In the genomic region with DNA sequence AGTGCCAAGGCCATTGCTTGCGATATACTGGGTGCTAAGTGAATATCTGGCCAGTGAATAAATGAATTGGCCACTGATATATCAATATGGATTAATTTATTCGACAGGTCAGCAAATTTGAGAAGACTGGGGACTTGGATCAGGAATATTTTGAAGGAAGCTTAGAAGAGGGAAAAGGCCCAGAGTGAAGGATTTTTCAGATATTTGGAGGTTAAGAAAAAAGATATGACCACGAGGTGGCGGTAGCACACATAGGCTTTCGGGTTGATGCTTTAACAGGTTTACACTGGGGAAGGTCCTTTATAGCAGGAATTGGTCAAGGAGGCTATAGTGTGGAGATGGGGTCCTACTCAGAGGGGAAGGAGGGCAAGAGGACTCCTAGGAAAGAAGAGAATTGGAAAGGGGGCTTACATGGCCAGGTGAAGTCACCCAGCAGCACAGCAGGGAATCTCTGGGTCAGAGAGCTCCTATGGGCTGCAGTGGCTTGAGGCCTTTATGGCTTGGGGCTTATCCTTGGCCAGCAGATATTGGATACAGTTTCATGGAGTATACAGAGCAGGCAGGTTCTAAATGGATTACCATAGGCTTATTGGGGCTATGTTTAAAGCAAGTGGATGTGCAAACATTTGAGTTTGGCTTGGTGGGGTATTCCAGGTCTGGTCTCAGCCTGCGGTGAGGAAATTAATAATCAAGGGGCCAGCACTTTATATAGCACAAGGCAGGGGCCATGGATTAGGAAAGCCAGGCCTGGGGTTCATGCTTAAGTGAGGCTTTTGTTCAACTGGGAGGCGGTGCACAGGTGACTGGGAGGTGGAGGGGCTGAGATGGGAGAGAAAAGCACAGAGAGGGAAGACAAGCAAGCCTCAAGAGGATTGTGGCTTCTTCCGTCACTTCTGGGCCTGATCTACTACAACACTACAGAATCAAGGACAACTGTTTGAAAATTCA, we compare ENCODE assay signal across 7 cellular contexts. TPM values are rescaled to one million over a fixed set of nuclear protein-coding genes. Genes with fewer than 3 reads are reported as not detected.
DNase-seq lines count a peak whose midpoint lies in the region; ATAC-seq lines count a peak whose summit lies in the region.

No MANE protein-coding gene starts in this region.

- no peaks in the 10 kb centered on the region for H3K27me3 Mint-ChIP-seq in dendritic cell treated with granulocyte-macrophage colony-stimulating factor and Interleukin-4, amounts not matched to agents 40 ng/mL and 50 ng/mL, for 4 days

- H2AK5ac ChIP-seq in mesendoderm (ENCODE audit: low read length), result no peak overlapping the region

- H3K27ac ChIP-seq in mesendoderm (ENCODE audit: low read depth, low read length), result no peak overlapping the region

- no peaks in the 10 kb centered on the region for H3K36me3 ChIP-seq in mesendoderm (ENCODE audit: control insufficient read depth, insufficient read depth, low read length)

- peaks cover 25% of the 10 kb centered on the region for H3K36me3 Mint-ChIP-seq in dendritic cell treated with granulocyte-macrophage colony-stimulating factor and Interleukin-4, amounts not matched to agents 40 ng/mL and 50 ng/mL, for 4 days (ENCODE audit: low read depth)

- no CpG with 5 or more reads among the region's 8 CpGs for WGBS in mesendoderm (ENCODE audit: extremely low coverage, insufficient coverage, low lambda C conversion rate)

- no peaks in the 10 kb centered on the region for H3K79me2 ChIP-seq in mesendoderm (ENCODE audit: control insufficient read depth, insufficient read depth, low read length)

- no peak overlapping the region for H2BK15ac ChIP-seq in mesendoderm (replicated peaks; ENCODE audit: low read depth)

- ATAC-seq in GM18907 (IDR thresholded peaks at IDR 0.05; ENCODE audit: unreplicated experiment), result no peak
- no peak for ATAC-seq in HG03342 (IDR thresholded peaks at IDR 0.05; ENCODE audit: unreplicated experiment)

- no peak overlapping the region for H2BK120ac ChIP-seq in mesendoderm (ENCODE audit: low read depth, low read length)

- no peak overlapping the region for H2BK5ac ChIP-seq in mesendoderm (ENCODE audit: low read length)

- H3K27ac Mint-ChIP-seq in dendritic cell treated with granulocyte-macrophage colony-stimulating factor and Interleukin-4, amounts not matched to agents 40 ng/mL and 50 ng/mL, for 4 days, result peak overlapping the region; percentile 9

- no peak overlapping the region for H3K18ac ChIP-seq in mesendoderm (ENCODE audit: low read length)

- H3K56ac ChIP-seq in mesendoderm (ENCODE audit: low read length), result no peak overlapping the region

- H3K9ac ChIP-seq in mesendoderm (ENCODE audit: low read length), result no peak overlapping the region

- no peak overlapping the region for H4K8ac ChIP-seq in mesendoderm (ENCODE audit: low read depth, low read length)

- no peaks in the 10 kb centered on the region for H3K4me1 ChIP-seq in mesendoderm (ENCODE audit: control insufficient read depth, low read depth, low read length)

- no peak overlapping the region for H3K4me2 ChIP-seq in mesendoderm (ENCODE audit: low read length)

- intact Hi-C loops in dendritic cell treated with granulocyte-macrophage colony-stimulating factor and Interleukin-4, amounts not matched to agents 40 ng/mL and 50 ng/mL, for 4 days (cut with micrococcal nuclease), result loop anchor here (1.0 to 5.0 kb wide), 4 partner anchors 35 to 255 kb away; a partner anchor contains a TSS

- H3K23ac ChIP-seq in mesendoderm (ENCODE audit: low read length), result no peak overlapping the region

- no peaks in the 10 kb centered on the region for H3K9me3 Mint-ChIP-seq in dendritic cell treated with granulocyte-macrophage colony-stimulating factor and Interleukin-4, amounts not matched to agents 40 ng/mL and 50 ng/mL, for 4 days

- H3K79me1 ChIP-seq in mesendoderm (ENCODE audit: low read length), result no peaks in the 10 kb centered on the region

- no peak overlapping the region for H3K4me3 ChIP-seq in mesendoderm (ENCODE audit: low read length)

- no peak overlapping the region for H3K4me3 Mint-ChIP-seq in dendritic cell treated with granulocyte-macrophage colony-stimulating factor and Interleukin-4, amounts not matched to agents 40 ng/mL and 50 ng/mL, for 4 days

- no peak overlapping the region for H3K4ac ChIP-seq in mesendoderm (ENCODE audit: low read depth, low read length)

- no peak overlapping the region for H4K5ac ChIP-seq in mesendoderm (ENCODE audit: low read length)

- peaks cover 44% of the 10 kb centered on the region for H3K4me1 Mint-ChIP-seq in dendritic cell treated with granulocyte-macrophage colony-stimulating factor and Interleukin-4, amounts not matched to agents 40 ng/mL and 50 ng/mL, for 4 days (ENCODE audit: low read depth)

- DNase-seq in DMS79 (lab: John Stamatoyannopoulos, UW), result peak; percentile 6
- peak; percentile 81 for DNase-seq in HT-29 (ENCODE audit: low spot score)
- peak; percentile 47 for DNase-seq in SKM-1 treated with dmso at 0.1 percent for 144 hours (lab: John Stamatoyannopoulos, UW; ENCODE audit: unreplicated experiment)
- peak; percentile 54 for DNase-seq in mesendoderm

- no peaks in the 10 kb centered on the region for H3K27me3 ChIP-seq in mesendoderm (ENCODE audit: insufficient read depth, low read length, poor library complexity)

RNA-seq across cellular contexts. Expression of a gene that starts 9.7 kb away (rescaled TPM):
- 12.0 and 13.3 TPM in 2 replicates for total RNA-seq in HT-29 (2014; rRNA removed; shearing (Covaris generic))
- 0.03 TPM for polyA plus RNA-seq in mesendoderm (2013, experiment 1 of 2)
- 0.06 TPM for polyA plus RNA-seq in mesendoderm (2013, experiment 2 of 2)

RNA-seq across cellular contexts. Expression of a gene that starts 36.7 kb away (rescaled TPM):
- total RNA-seq in HT-29 (2014; rRNA removed; shearing (Covaris generic)), result 85.5 and 90.1 TPM in 2 replicates
- polyA plus RNA-seq in mesendoderm (2013, experiment 1 of 2), result 0.87 TPM
- 0.90 TPM for polyA plus RNA-seq in mesendoderm (2013, experiment 2 of 2)

Comparison
In these comparisons a context has a peak if more than half of its experiments do, and no peak if none do; other contexts are left out.
1. DNase-seq: peak in every context shown above with its lines; median percentile 81 in HT-29; 54 in mesendoderm; 47 in SKM-1 treated with dmso at 0.1 percent for 144 hours; 6 in DMS79.